1 cellular context compared by ENCODE assay signal in genomic region chr15:50190723-50191122, GRCh38.
TF ChIP-seq lines count a peak whose summit lies in the region.

No MANE protein-coding gene starts in this region.

TF ChIP-seq in HepG2, 621 proteins besides CTCF, POLR2A, EP300 and RAD21 (continued from another document):
- TF ChIP-seq, protein P1, sequence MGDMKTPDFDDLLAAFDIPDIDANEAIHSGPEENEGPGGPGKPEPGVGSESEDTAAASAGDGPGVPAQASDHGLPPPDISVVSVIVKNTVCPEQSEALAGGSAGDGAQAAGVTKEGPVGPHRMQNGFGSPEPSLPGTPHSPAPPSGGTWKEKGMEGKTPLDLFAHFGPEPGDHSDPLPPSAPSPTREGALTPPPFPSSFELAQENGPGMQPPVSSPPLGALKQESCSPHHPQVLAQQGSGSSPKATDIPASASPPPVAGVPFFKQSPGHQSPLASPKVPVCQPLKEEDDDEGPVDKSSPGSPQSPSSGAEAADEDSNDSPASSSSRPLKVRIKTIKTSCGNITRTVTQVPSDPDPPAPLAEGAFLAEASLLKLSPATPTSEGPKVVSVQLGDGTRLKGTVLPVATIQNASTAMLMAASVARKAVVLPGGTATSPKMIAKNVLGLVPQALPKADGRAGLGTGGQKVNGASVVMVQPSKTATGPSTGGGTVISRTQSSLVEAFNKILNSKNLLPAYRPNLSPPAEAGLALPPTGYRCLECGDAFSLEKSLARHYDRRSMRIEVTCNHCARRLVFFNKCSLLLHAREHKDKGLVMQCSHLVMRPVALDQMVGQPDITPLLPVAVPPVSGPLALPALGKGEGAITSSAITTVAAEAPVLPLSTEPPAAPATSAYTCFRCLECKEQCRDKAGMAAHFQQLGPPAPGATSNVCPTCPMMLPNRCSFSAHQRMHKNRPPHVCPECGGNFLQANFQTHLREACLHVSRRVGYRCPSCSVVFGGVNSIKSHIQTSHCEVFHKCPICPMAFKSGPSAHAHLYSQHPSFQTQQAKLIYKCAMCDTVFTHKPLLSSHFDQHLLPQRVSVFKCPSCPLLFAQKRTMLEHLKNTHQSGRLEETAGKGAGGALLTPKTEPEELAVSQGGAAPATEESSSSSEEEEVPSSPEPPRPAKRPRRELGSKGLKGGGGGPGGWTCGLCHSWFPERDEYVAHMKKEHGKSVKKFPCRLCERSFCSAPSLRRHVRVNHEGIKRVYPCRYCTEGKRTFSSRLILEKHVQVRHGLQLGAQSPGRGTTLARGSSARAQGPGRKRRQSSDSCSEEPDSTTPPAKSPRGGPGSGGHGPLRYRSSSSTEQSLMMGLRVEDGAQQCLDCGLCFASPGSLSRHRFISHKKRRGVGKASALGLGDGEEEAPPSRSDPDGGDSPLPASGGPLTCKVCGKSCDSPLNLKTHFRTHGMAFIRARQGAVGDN (CRISPR knock-in tag; IDR thresholded peaks at IDR 0.05), result no peak
- TF ChIP-seq, protein P2, sequence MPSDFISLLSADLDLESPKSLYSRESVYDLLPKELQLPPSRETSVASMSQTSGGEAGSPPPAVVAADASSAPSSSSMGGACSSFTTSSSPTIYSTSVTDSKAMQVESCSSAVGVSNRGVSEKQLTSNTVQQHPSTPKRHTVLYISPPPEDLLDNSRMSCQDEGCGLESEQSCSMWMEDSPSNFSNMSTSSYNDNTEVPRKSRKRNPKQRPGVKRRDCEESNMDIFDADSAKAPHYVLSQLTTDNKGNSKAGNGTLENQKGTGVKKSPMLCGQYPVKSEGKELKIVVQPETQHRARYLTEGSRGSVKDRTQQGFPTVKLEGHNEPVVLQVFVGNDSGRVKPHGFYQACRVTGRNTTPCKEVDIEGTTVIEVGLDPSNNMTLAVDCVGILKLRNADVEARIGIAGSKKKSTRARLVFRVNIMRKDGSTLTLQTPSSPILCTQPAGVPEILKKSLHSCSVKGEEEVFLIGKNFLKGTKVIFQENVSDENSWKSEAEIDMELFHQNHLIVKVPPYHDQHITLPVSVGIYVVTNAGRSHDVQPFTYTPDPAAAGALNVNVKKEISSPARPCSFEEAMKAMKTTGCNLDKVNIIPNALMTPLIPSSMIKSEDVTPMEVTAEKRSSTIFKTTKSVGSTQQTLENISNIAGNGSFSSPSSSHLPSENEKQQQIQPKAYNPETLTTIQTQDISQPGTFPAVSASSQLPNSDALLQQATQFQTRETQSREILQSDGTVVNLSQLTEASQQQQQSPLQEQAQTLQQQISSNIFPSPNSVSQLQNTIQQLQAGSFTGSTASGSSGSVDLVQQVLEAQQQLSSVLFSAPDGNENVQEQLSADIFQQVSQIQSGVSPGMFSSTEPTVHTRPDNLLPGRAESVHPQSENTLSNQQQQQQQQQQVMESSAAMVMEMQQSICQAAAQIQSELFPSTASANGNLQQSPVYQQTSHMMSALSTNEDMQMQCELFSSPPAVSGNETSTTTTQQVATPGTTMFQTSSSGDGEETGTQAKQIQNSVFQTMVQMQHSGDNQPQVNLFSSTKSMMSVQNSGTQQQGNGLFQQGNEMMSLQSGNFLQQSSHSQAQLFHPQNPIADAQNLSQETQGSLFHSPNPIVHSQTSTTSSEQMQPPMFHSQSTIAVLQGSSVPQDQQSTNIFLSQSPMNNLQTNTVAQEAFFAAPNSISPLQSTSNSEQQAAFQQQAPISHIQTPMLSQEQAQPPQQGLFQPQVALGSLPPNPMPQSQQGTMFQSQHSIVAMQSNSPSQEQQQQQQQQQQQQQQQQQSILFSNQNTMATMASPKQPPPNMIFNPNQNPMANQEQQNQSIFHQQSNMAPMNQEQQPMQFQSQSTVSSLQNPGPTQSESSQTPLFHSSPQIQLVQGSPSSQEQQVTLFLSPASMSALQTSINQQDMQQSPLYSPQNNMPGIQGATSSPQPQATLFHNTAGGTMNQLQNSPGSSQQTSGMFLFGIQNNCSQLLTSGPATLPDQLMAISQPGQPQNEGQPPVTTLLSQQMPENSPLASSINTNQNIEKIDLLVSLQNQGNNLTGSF (CRISPR knock-in tag; IDR thresholded peaks at IDR 0.05), result no peak
- no peak for TF ChIP-seq ARID2 (CRISPR knock-in tag; IDR thresholded peaks at IDR 0.05; ENCODE audit: borderline replicate concordance)
- no peak for TF ChIP-seq GATAD1 (CRISPR knock-in tag; IDR thresholded peaks at IDR 0.05)
- no peak for TF ChIP-seq ZNF775 (CRISPR knock-in tag; IDR thresholded peaks at IDR 0.05; ENCODE audit: borderline replicate concordance)
- TF ChIP-seq CBX1 (IDR thresholded peaks at IDR 0.05; ENCODE audit: low read depth), result no peak
- no peak for TF ChIP-seq SKI (IDR thresholded peaks at IDR 0.05; ENCODE audit: partially characterized antibody)
- no peak for TF ChIP-seq HOXA9 (CRISPR knock-in tag; IDR thresholded peaks at IDR 0.05; ENCODE audit: borderline replicate concordance)
- TF ChIP-seq, protein P3, sequence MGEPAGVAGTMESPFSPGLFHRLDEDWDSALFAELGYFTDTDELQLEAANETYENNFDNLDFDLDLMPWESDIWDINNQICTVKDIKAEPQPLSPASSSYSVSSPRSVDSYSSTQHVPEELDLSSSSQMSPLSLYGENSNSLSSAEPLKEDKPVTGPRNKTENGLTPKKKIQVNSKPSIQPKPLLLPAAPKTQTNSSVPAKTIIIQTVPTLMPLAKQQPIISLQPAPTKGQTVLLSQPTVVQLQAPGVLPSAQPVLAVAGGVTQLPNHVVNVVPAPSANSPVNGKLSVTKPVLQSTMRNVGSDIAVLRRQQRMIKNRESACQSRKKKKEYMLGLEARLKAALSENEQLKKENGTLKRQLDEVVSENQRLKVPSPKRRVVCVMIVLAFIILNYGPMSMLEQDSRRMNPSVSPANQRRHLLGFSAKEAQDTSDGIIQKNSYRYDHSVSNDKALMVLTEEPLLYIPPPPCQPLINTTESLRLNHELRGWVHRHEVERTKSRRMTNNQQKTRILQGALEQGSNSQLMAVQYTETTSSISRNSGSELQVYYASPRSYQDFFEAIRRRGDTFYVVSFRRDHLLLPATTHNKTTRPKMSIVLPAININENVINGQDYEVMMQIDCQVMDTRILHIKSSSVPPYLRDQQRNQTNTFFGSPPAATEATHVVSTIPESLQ (CRISPR knock-in tag; conservative IDR thresholded peaks at IDR 0.05), result no peak
- TF ChIP-seq YEATS2 (CRISPR knock-in tag; IDR thresholded peaks at IDR 0.05; ENCODE audit: borderline replicate concordance), result no peak
- no peak for TF ChIP-seq NBN (conservative IDR thresholded peaks at IDR 0.05)
- no peak for TF ChIP-seq ZBTB26 (CRISPR knock-in tag; IDR thresholded peaks at IDR 0.05; ENCODE audit: borderline replicate concordance)
- TF ChIP-seq ZNF557 (CRISPR knock-in tag; IDR thresholded peaks at IDR 0.05), result no peak
- TF ChIP-seq, protein P4, sequence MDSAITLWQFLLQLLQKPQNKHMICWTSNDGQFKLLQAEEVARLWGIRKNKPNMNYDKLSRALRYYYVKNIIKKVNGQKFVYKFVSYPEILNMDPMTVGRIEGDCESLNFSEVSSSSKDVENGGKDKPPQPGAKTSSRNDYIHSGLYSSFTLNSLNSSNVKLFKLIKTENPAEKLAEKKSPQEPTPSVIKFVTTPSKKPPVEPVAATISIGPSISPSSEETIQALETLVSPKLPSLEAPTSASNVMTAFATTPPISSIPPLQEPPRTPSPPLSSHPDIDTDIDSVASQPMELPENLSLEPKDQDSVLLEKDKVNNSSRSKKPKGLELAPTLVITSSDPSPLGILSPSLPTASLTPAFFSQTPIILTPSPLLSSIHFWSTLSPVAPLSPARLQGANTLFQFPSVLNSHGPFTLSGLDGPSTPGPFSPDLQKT (CRISPR knock-in tag; IDR thresholded peaks at IDR 0.05; ENCODE audit: borderline replicate concordance), result no peak
- TF ChIP-seq ZNF383 (CRISPR knock-in tag; IDR thresholded peaks at IDR 0.05; ENCODE audit: borderline replicate concordance), result no peak
- TF ChIP-seq ADNP (CRISPR knock-in tag; IDR thresholded peaks at IDR 0.05), result no peak
